In the genomic region with DNA sequence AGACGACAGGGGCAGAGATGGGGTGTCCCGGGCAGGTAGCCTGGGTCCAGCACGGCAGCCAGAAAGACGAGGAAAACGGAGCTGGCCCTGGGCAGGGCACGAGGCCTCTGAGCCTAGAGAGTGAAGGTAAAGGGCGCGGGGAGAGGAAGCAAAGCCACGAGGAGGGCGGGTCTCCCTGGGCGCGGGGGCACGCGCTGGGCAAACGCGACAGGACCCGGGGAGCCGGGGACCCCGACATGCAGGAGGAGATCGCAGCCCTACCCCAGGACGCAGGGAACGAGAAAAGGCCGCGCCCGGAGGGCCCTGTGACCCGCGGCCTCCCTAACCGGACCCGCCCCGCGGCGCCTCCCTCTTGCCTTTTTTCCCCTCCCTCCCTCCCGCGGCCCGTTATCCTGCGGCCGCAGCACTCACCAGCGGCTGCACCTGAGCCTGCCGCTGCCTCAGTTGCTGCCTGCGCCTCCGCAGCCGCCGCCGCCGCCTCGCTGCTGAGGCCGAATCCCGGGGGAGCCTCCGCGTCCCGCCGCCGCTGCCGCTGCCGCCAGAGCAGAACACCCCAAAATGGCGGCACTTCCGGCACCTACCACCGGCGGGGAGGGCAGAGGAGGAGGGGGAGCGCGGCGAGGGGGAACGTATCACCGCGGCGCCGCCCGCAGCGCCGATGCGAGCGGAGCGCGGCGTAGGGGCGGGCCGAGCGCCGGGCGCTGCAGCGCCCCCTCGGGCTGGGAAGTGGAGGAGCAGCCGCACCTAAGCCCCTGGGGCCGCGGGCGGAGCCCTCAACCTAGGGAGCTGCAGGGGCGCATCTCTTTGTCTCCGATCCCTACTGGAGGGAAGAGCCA, we compare ENCODE assay signal across 8 cellular contexts. TPM values are rescaled to one million over a fixed set of nuclear protein-coding genes. Genes with fewer than 3 reads are reported as not detected.
DNase-seq lines count a peak whose midpoint lies in the region; ATAC-seq and TF ChIP-seq lines count a peak whose summit lies in the region.

A gene (minus strand): TSS at position 552 of the 836 bp plus-strand sequence. CDS start 53,609 bp downstream, outside the sequence.

- peaks cover 23 to 41% of the 10 kb centered on the region in 2 donors for H3K4me1 ChIP-seq in adrenal gland (replicated peaks in 1 of 2)
- peaks cover 4 to 48% (median 42%) of the 10 kb centered on the region in 9 donors for H3K4me1 ChIP-seq in heart right ventricle
- peaks cover 43% of the 10 kb centered on the region for H3K4me1 ChIP-seq in upper lobe of right lung

- H3K36me3 ChIP-seq in adrenal gland (replicated peaks in 1 of 2) (no peaks in the 10 kb centered on the region), heart right ventricle (peaks cover 0 to 5% (median 0%) of the 10 kb centered on the region in 9 donors), upper lobe of right lung (no peaks in the 10 kb centered on the region)

- H3K4me1 Mint-ChIP-seq in progenitor cell of endocrine pancreas (ENCODE audit: low read depth): peaks cover 19% of the 10 kb centered on the region

- intact Hi-C loops in adrenal gland (cut with DNase I) (loop anchor here (5.0 kb wide), 2 partner anchors 75 to 85 kb away; no protein-coding TSS in a partner anchor), heart right ventricle (cut with DNase I) (loop anchor here in 5 of 10 donors (5.0 to 10.0 kb wide), 3 partner anchors 35 to 85 kb away; no protein-coding TSS in a partner anchor), upper lobe of right lung (cut with DNase I) (no loop called here)

- peak in 1 of 2 donors; percentile 56 for TF ChIP-seq POLR2A in adrenal gland (IDR thresholded peaks at IDR 0.05)

- H3K27me3 Mint-ChIP-seq in progenitor cell of endocrine pancreas: no peaks in the 10 kb centered on the region

- H3K36me3 Mint-ChIP-seq in progenitor cell of endocrine pancreas (ENCODE audit: insufficient read depth): peaks cover 2% of the 10 kb centered on the region

- 0 to 2% (median 1%) methylated on average over 8 to 88 of the region's 88 CpGs for WGBS in adrenal gland, 4 donors
- 0% methylated on average over 58 to 88 of the region's 88 CpGs for WGBS in heart right ventricle, 2 donors

- H3K27ac ChIP-seq in adrenal gland (peak within 1 kb of the TSS; percentile 37 to 94 (median 92)), heart right ventricle (peak within 1 kb of the TSS; percentile 82 to 97 (median 94)), upper lobe of right lung (peak within 1 kb of the TSS; percentile 93)

- H3K9me3 ChIP-seq in adrenal gland (replicated peaks in 1 of 3): no peaks in the 10 kb centered on the region
- H3K9me3 ChIP-seq in heart right ventricle: no peaks in the 10 kb centered on the region
- H3K9me3 ChIP-seq in upper lobe of right lung: no peaks in the 10 kb centered on the region

- no peaks in the 10 kb centered on the region for H3K9me3 Mint-ChIP-seq in progenitor cell of endocrine pancreas (ENCODE audit: low read depth)

- H3K27ac Mint-ChIP-seq in progenitor cell of endocrine pancreas: peak within 1 kb of the TSS; percentile 96

- H3K4me3 ChIP-seq in adrenal gland (peak within 1 kb of the TSS; percentile 14 to 99 (median 49)), heart right ventricle (peak within 1 kb of the TSS; percentile 83 to 99 (median 94)), upper lobe of right lung (peak within 1 kb of the TSS; percentile 94)

- peak within 1 kb of the TSS; percentile 97 for H3K4me3 Mint-ChIP-seq in progenitor cell of endocrine pancreas (ENCODE audit: low read depth)

- no peaks in the 10 kb centered on the region for H3K27me3 ChIP-seq in adrenal gland
- no peaks in the 10 kb centered on the region for H3K27me3 ChIP-seq in heart right ventricle
- H3K27me3 ChIP-seq in upper lobe of right lung: no peaks in the 10 kb centered on the region

- peak; percentile 94 for DNase-seq in GM13977 (ENCODE audit: low spot score)
- peak; percentile 92 for DNase-seq in NCI-H146 (lab: John Stamatoyannopoulos, UW)
- DNase-seq in T-helper 1 cell: peak; percentile 86 to 93 (median 90)
- DNase-seq in adrenal gland: peak; percentile 90 to 94 (median 92)
- DNase-seq in heart right ventricle: peak; percentile 91 to 92
- DNase-seq in progenitor cell of endocrine pancreas (ENCODE audit: low spot score, unreplicated experiment): peak; percentile 88
- DNase-seq in upper lobe of right lung: peak; percentile 96

- TF ChIP-seq CTCF in GM13977 (IDR thresholded peaks at IDR 0.05; ENCODE audit: extremely low read depth, insufficient read depth, missing control alignments): peak; percentile 90
- TF ChIP-seq CTCF in adrenal gland (IDR thresholded peaks at IDR 0.05): peak; percentile 28 to 95 (median 78)
- TF ChIP-seq CTCF in heart right ventricle (IDR thresholded peaks at IDR 0.05): peak; percentile 84 to 99 (median 94)
- TF ChIP-seq CTCF in progenitor cell of endocrine pancreas (IDR thresholded peaks at IDR 0.05; ENCODE audit: unreplicated experiment): peak; percentile 97
- peak; percentile 91 for TF ChIP-seq CTCF in upper lobe of right lung (IDR thresholded peaks at IDR 0.05)

- in situ Hi-C loops in GM13977 (cut with MboI; ENCODE audit: low pct_unique_long_range_greater_than_20kb, low sequenced_read_pairs, unreplicated experiment): no loop called here

- ATAC-seq in HG02870 (IDR thresholded peaks at IDR 0.05; ENCODE audit: unreplicated experiment) (peak; percentile 86), heart right ventricle (peak; percentile 98 to 100 (median 98)), upper lobe of right lung (peak; percentile 99)

RNA-seq across cellular contexts. Expression of the gene that starts here (rescaled TPM):
- total RNA-seq in adrenal gland (100 to 1,000 TPM in 6 of 8 donors, 10 to 100 TPM in 2; 77.3 to 128 (median 111) TPM), heart right ventricle (10 to 100 TPM; 68.3 to 97.0 (median 87.7) TPM), progenitor cell of endocrine pancreas (161 and 163 TPM in 2 replicates), upper lobe of right lung (97.5 TPM)
- polyA plus RNA-seq in adrenal gland (10 to 100 TPM; 28.1 to 79.5 (median 36.3) TPM), heart right ventricle (10 to 100 TPM; 24.4 to 35.8 TPM)

Comparison
In these comparisons a context has a peak if more than half of its experiments do, and no peak if none do; other contexts are left out.
1. Peak in every context shown above with its lines: DNase-seq, ATAC-seq, H3K4me3 ChIP-seq and H3K27ac ChIP-seq.